ENCODE assay signal across 16 cellular contexts in genomic region chr4:54709281-54709854, GRCh38. TPM values are rescaled to one million over a fixed set of nuclear protein-coding genes. Genes with fewer than 3 reads are reported as not detected.
DNase-seq lines count a peak whose midpoint lies in the region; ATAC-seq and TF ChIP-seq lines count a peak whose summit lies in the region.
"Had no signal": no experiment of that assay in that cellular context is flagged by ENCODE, and none has a peak within 500 bp of the region (broad histone marks: within the 10 kb centered on the region; RNA-seq: fewer than 3 reads in every experiment).

No MANE protein-coding gene starts in this region.

- peak; percentile 7 for DNase-seq in activated gamma-delta T cell treated with Interleukin-2 at 50 U/mL for 16 hours
- no peak for DNase-seq in activated gamma-delta T cell (lab: John Stamatoyannopoulos, UW)
- DNase-seq in NB4 (ENCODE audit: low read depth): peak; percentile 72
- peak; percentile 2 for DNase-seq in fibroblast of peridontal ligament (ENCODE audit: extremely low read depth)
- no peak for DNase-seq in NCI-H1694 (lab: John Stamatoyannopoulos, UW)
- no peak for DNase-seq in NCI-H345 treated with DMSO at 0.1 percent for 48 hours (lab: John Stamatoyannopoulos, UW; ENCODE audit: unreplicated experiment)
- DNase-seq: activated CD8-positive, alpha-beta memory T cell treated with anti-CD3 and anti-CD28 coated beads, Interleukin-2, amount 10 ng/mL, durations not matched to agents 7 days and 5 days; activated naive CD4-positive, alpha-beta T cell treated with anti-CD3 and anti-CD28 coated beads, Interleukin-2, amount 10 ng/mL, durations not matched to agents 7 days and 5 days; DMS153; effector CD8-positive, alpha-beta T cell; foreskin fibroblast; mammary epithelial cell; NCI-H2171 treated with DMSO at 0.1 percent for 48 hours; WERI-Rb-1 had no signal

- H3K4me3 ChIP-seq in NB4 (ENCODE audit: low read depth, low read length) (no peak overlapping the region), thymus (ENCODE audit: low read length) (no peak overlapping the region)

- ATAC-seq in HG03342 (IDR thresholded peaks at IDR 0.05; ENCODE audit: unreplicated experiment): no peak
- ATAC-seq: activated CD8-positive, alpha-beta memory T cell treated with anti-CD3 and anti-CD28 coated beads, Interleukin-2, amount 10 ng/mL, durations not matched to agents 7 days and 5 days had no signal

- H3K36me3 ChIP-seq in thymus (ENCODE audit: control insufficient read depth, insufficient read depth): no peaks in the 10 kb centered on the region
- H3K36me3 ChIP-seq: WERI-Rb-1 had no signal

- H3K27ac ChIP-seq in thymus (ENCODE audit: low read depth): peak overlapping the region; percentile 43
- H3K27ac ChIP-seq: WERI-Rb-1 had no signal

- TF ChIP-seq POLR2A in NB4 (IDR thresholded peaks at IDR 0.05; ENCODE audit: extremely low read depth, insufficient read length): no peak

- 38% methylated on average over 8 of the region's 8 CpGs for WGBS in thymus

- no peaks in the 10 kb centered on the region for H3K9me3 ChIP-seq in thymus (ENCODE audit: control insufficient read depth)

- TF ChIP-seq CTCF in NB4 (IDR thresholded peaks at IDR 0.05; ENCODE audit: low read depth, low read length): no peak

- H3K4me1 ChIP-seq in thymus (ENCODE audit: control insufficient read depth, insufficient read depth, low read length): peaks cover 14% of the 10 kb centered on the region

- H3K27me3 ChIP-seq in thymus (ENCODE audit: control insufficient read depth, insufficient read depth): no peaks in the 10 kb centered on the region

RNA-seq across cellular contexts. Expression of gene KIT, which starts 51.6 kb away (rescaled TPM):
- polyA plus RNA-seq in thymus: 2.3 TPM
- polyA plus RNA-seq: mammary epithelial cell had no signal

Comparison
In these comparisons a context has a peak if more than half of its experiments do, and no peak if none do; other contexts are left out.
1. DNase-seq: peak in activated gamma-delta T cell treated with Interleukin-2 at 50 U/mL for 16 hours (single experiment), NB4 (single experiment) and fibroblast of peridontal ligament (single experiment); none in activated gamma-delta T cell (single experiment), NCI-H1694 (single experiment) and NCI-H345 treated with DMSO at 0.1 percent for 48 hours (single experiment).